Comparison of ENCODE assay signal across 7 cellular contexts in genomic region chr19:19053508-19054314, GRCh38. TPM values are rescaled to one million over a fixed set of nuclear protein-coding genes. Genes with fewer than 3 reads are reported as not detected.
A peak's percentile ranks its signal among the peaks of the same experiment; 100 is the strongest.
DNase-seq lines count a peak whose midpoint lies in the region; ATAC-seq and TF ChIP-seq lines count a peak whose summit lies in the region.

No MANE protein-coding gene starts in this region.

- H3K4me1 ChIP-seq in esophagus squamous epithelium (no peaks in the 10 kb centered on the region), upper lobe of right lung (no peaks in the 10 kb centered on the region)

- no peak overlapping the region for H3K4me3 Mint-ChIP-seq in nephron progenitor cell

- H3K27ac ChIP-seq in esophagus squamous epithelium (no peak overlapping the region), upper lobe of right lung (no peak overlapping the region)

- H3K27ac Mint-ChIP-seq in nephron progenitor cell: no peak overlapping the region

- H3K9me3 Mint-ChIP-seq in nephron progenitor cell: no peaks in the 10 kb centered on the region

- H3K27me3 ChIP-seq in esophagus squamous epithelium (no peaks in the 10 kb centered on the region), upper lobe of right lung (no peaks in the 10 kb centered on the region)

- H3K27me3 Mint-ChIP-seq in nephron progenitor cell (ENCODE audit: low read depth, poor library complexity): peaks cover 3% of the 10 kb centered on the region

- H3K36me3 ChIP-seq in esophagus squamous epithelium (peaks cover 28 to 98% (median 35%) of the 10 kb centered on the region in 3 donors), upper lobe of right lung (peaks cover 38% of the 10 kb centered on the region)

- ATAC-seq in upper lobe of right lung: peak; percentile 82
- no peak for ATAC-seq in GM18873 (IDR thresholded peaks at IDR 0.05; ENCODE audit: low FRiP score, unreplicated experiment)

- H3K36me3 Mint-ChIP-seq in nephron progenitor cell (ENCODE audit: low read depth): peaks cover 14% of the 10 kb centered on the region

- WGBS in esophagus squamous epithelium, 2 donors: 86 to 93% methylated on average over 10 to 20 of the region's 25 CpGs

- peaks cover 4% of the 10 kb centered on the region for H3K4me1 Mint-ChIP-seq in nephron progenitor cell

- H3K4me3 ChIP-seq in esophagus squamous epithelium (no peak overlapping the region), upper lobe of right lung (no peak overlapping the region)

- DNase-seq in NCI-H1105 treated with DMSO at 0.1 percent for 48 hours (lab: John Stamatoyannopoulos, UW) (peak; percentile 6), activated T-cell treated with anti-CD3 and anti-CD28 coated beads for 1 hour (ENCODE audit: low read depth) (peak; percentile 65), esophagus squamous epithelium (lab: John Stamatoyannopoulos, UW) (no peak), nephron progenitor cell (peak; percentile 84), upper lobe of right lung (peak; percentile 86)

- no peak for TF ChIP-seq POLR2A in esophagus squamous epithelium (IDR thresholded peaks at IDR 0.05)

- TF ChIP-seq CTCF in GM12872 (IDR thresholded peaks at IDR 0.05; ENCODE audit: insufficient read depth, low read depth, low read length) (peak; percentile 82), esophagus squamous epithelium (IDR thresholded peaks at IDR 0.05) (peak; percentile 40 to 68 (median 60)), nephron progenitor cell (IDR thresholded peaks at IDR 0.05) (peak; percentile 81), upper lobe of right lung (IDR thresholded peaks at IDR 0.05) (peak; percentile 76)

- H3K9me3 ChIP-seq in esophagus squamous epithelium: no peaks in the 10 kb centered on the region
- no peaks in the 10 kb centered on the region for H3K9me3 ChIP-seq in upper lobe of right lung

- intact Hi-C loops in esophagus squamous epithelium (cut with DNase I): no loop called here
- intact Hi-C loops in upper lobe of right lung (cut with DNase I): no loop called here

RNA-seq across cellular contexts. Expression of gene SLC25A42, which starts 10.1 kb away (rescaled TPM):
- 1 to 10 TPM; 1.7 to 3.8 (median 3.3) TPM for total RNA-seq in esophagus squamous epithelium
- total RNA-seq in upper lobe of right lung: 12.7 TPM

RNA-seq across cellular contexts. Expression of gene ARMC6, which starts 20.3 kb away (rescaled TPM):
- 10 to 100 TPM; 28.3 to 32.0 (median 28.7) TPM for total RNA-seq in esophagus squamous epithelium
- total RNA-seq in upper lobe of right lung: 21.7 TPM

RNA-seq across cellular contexts. Expression of gene SUGP2, which starts 20.4 kb away (rescaled TPM):
- total RNA-seq in esophagus squamous epithelium (10 to 100 TPM; 16.7 to 36.2 (median 21.5) TPM), upper lobe of right lung (75.6 TPM)
